ENCODE assay signal across 1 cellular context in genomic region chrX:119206203-119206602, GRCh38.
A peak's percentile ranks its signal among the peaks of the same experiment; 100 is the strongest.
TF ChIP-seq lines count a peak whose summit lies in the region.

No MANE protein-coding gene starts in this region.

TF ChIP-seq in K562, 482 proteins besides CTCF, POLR2A, EP300 and RAD21 (continued from another document and continues in another):
- TF ChIP-seq, protein P1, sequence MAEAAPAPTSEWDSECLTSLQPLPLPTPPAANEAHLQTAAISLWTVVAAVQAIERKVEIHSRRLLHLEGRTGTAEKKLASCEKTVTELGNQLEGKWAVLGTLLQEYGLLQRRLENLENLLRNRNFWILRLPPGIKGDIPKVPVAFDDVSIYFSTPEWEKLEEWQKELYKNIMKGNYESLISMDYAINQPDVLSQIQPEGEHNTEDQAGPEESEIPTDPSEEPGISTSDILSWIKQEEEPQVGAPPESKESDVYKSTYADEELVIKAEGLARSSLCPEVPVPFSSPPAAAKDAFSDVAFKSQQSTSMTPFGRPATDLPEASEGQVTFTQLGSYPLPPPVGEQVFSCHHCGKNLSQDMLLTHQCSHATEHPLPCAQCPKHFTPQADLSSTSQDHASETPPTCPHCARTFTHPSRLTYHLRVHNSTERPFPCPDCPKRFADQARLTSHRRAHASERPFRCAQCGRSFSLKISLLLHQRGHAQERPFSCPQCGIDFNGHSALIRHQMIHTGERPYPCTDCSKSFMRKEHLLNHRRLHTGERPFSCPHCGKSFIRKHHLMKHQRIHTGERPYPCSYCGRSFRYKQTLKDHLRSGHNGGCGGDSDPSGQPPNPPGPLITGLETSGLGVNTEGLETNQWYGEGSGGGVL (CRISPR knock-in tag; IDR thresholded peaks at IDR 0.05), result no peak
- TF ChIP-seq SMARCA4 (IDR thresholded peaks at IDR 0.05) (peak; percentile 73; the same call in 1 of the 2 replicates), ZNF444 (CRISPR knock-in tag; IDR thresholded peaks at IDR 0.05) (no peak), ZNF41 (CRISPR knock-in tag; conservative IDR thresholded peaks at IDR 0.05) (no peak), BHLHE40 (IDR thresholded peaks at IDR 0.05; ENCODE audit: low read length) (peak; percentile 38; the same call in 1 of the 2 replicates), ZNF140 (CRISPR knock-in tag; IDR thresholded peaks at IDR 0.05) (no peak), NEUROD1 (IDR thresholded peaks at IDR 0.05; ENCODE audit: borderline replicate concordance, low read depth, low read length, partially characterized antibody) (no peak), THAP12 (CRISPR knock-in tag; IDR thresholded peaks at IDR 0.05) (no peak), IRF2 (CRISPR knock-in tag; IDR thresholded peaks at IDR 0.05) (no peak), ZHX1 (conservative IDR thresholded peaks at IDR 0.05; ENCODE audit: low read length) (no peak), CHD7 (IDR thresholded peaks at IDR 0.05; ENCODE audit: low read depth, low read length) (no peak), RFX5 (IDR thresholded peaks at IDR 0.05; ENCODE audit: low read depth, low read length) (no peak), BCL6 (CRISPR knock-in tag; IDR thresholded peaks at IDR 0.05) (no peak), PHF21A (IDR thresholded peaks at IDR 0.05; ENCODE audit: borderline replicate concordance, low read depth) (no peak), CTCFL (IDR thresholded peaks at IDR 0.05; ENCODE audit: borderline replicate concordance, insufficient read depth, low read depth, low read length, poor library complexity, severe bottlenecking) (no peak), SREBF2 (CRISPR knock-in tag; IDR thresholded peaks at IDR 0.05) (no peak), ZNF785 (CRISPR knock-in tag; IDR thresholded peaks at IDR 0.05) (no peak), ZEB2 (IDR thresholded peaks at IDR 0.05) (0 out of 2 replicates have a peak, but pooled peaks have one; percentile 53), ETV1 (tag; conservative IDR thresholded peaks at IDR 0.05; ENCODE audit: low read depth) (0 out of 2 replicates have a peak, but pooled peaks have one; percentile 9), C11orf30 (IDR thresholded peaks at IDR 0.05; ENCODE audit: low read depth) (peak; percentile 37; the same call in 1 of the 2 replicates), ZNF217 (CRISPR knock-in tag; IDR thresholded peaks at IDR 0.05) (no peak), U2AF1 (optimal IDR thresholded peaks at IDR 0.05; ENCODE audit: low read depth, low read length) (no peak), KLF6 (CRISPR knock-in tag; IDR thresholded peaks at IDR 0.05; ENCODE audit: borderline replicate concordance) (no peak), EP400 (IDR thresholded peaks at IDR 0.05) (no peak), CTBP1 (IDR thresholded peaks at IDR 0.05; ENCODE audit: borderline replicate concordance) (peak; percentile 73), CEBPZ (IDR thresholded peaks at IDR 0.05; ENCODE audit: borderline replicate concordance, low read depth, low read length) (no peak)
- TF ChIP-seq, protein P2, sequence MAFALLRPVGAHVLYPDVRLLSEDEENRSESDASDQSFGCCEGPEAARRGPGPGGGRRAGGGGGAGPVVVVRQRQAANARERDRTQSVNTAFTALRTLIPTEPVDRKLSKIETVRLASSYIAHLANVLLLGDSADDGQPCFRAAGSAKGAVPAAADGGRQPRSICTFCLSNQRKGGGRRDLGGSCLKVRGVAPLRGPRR (CRISPR knock-in tag; IDR thresholded peaks at IDR 0.05), result no peak
